1 cellular context compared by ENCODE assay signal in genomic region chr4:8345053-8345945, GRCh38.
TF ChIP-seq lines count a peak whose summit lies in the region.

No MANE protein-coding gene starts in this region.

TF ChIP-seq in WTC11, 78 proteins besides CTCF, POLR2A, EP300 and RAD21 (continued from another document):
- TF ChIP-seq ZNF425 (CRISPR knock-in tag; conservative IDR thresholded peaks at IDR 0.05) (no peak), ATF2 (CRISPR knock-in tag; IDR thresholded peaks at IDR 0.05; ENCODE audit: borderline replicate concordance, low read depth) (no peak), ZNF396 (CRISPR knock-in tag; IDR thresholded peaks at IDR 0.05; ENCODE audit: borderline replicate concordance) (no peak), OVOL2 (CRISPR knock-in tag; IDR thresholded peaks at IDR 0.05; ENCODE audit: borderline replicate concordance) (no peak), HMGA2 (CRISPR knock-in tag; IDR thresholded peaks at IDR 0.05) (no peak), ZMAT4 (CRISPR knock-in tag; IDR thresholded peaks at IDR 0.05) (no peak), NFYB (CRISPR knock-in tag; conservative IDR thresholded peaks at IDR 0.05; ENCODE audit: low read depth) (no peak), ZNF281 (CRISPR knock-in tag; IDR thresholded peaks at IDR 0.05) (no peak), ELF4 (CRISPR knock-in tag; IDR thresholded peaks at IDR 0.05; ENCODE audit: low read depth) (no peak), CREB1 (CRISPR knock-in tag; IDR thresholded peaks at IDR 0.05) (no peak), ERG (CRISPR knock-in tag; IDR thresholded peaks at IDR 0.05) (no peak), CREM (CRISPR knock-in tag; IDR thresholded peaks at IDR 0.05) (no peak), PREB (CRISPR knock-in tag; IDR thresholded peaks at IDR 0.05; ENCODE audit: borderline replicate concordance) (no peak), SOX15 (CRISPR knock-in tag; IDR thresholded peaks at IDR 0.05) (no peak)
TF ChIP-seq in WTC11: peak in this region for 0.
